In genomic region chr13:87361216-87361615, GRCh38 we compare ENCODE assay signal across 21 cellular contexts.
"Had no signal": no experiment of that assay in that cellular context is flagged by ENCODE, and none has a peak within 500 bp of the region (broad histone marks: within the 10 kb centered on the region; RNA-seq: fewer than 3 reads in every experiment).

No MANE protein-coding gene starts in this region.

- ATAC-seq: stimulated activated effector memory CD8-positive, alpha-beta T cell treated with anti-CD3 and anti-CD28 coated beads, Interleukin-12 subunit alpha, Interleukin-12 subunit beta, amount 100 ng/mL, for 72 hours; stimulated activated memory B cell treated with anti-CD40 and anti-IgM and Interleukin-4, amounts not matched to agents 10 μg/mL and 1 μg/mL and 100 μg/mL, for 72 hours; stimulated activated naive B cell treated with anti-CD40 and anti-IgM and Interleukin-4, amounts not matched to agents 10 μg/mL and 1 μg/mL and 100 μg/mL, for 72 hours; stimulated activated naive CD8-positive, alpha-beta T cell treated with anti-CD3 and anti-CD28 coated beads, Interleukin-15, amount 100 ng/mL, for 72 hours; stimulated activated naive CD8-positive, alpha-beta T cell treated with anti-CD3 and anti-CD28 coated beads, Interleukin-15, Interleukin-2, amounts not matched to agents 100 U/mL and 50 U/mL, for 24 hours; upper lobe of right lung had no signal

- DNase-seq: stimulated activated CD4-positive, alpha-beta T cell treated with anti-CD3 and anti-CD28 coated beads, Interleukin-2, amount 100 ng/mL, for 48 hours; stimulated activated CD4-positive, alpha-beta T cell treated with anti-CD3 and anti-CD28 coated beads, Interleukin-4, amount 100 ng/mL, for 1 hour; stimulated activated CD4-positive, alpha-beta T cell treated with anti-CD3 and anti-CD28 coated beads, Interleukin-4, amount 100 ng/mL, for 24 hours; stimulated activated CD4-positive, alpha-beta T cell treated with anti-CD3 and anti-CD28 coated beads, Interleukin-4, amount 100 ng/mL, for 4 hours; stimulated activated CD8-positive, alpha-beta memory T cell treated with anti-CD3 and anti-CD28 coated beads, Interleukin-4, amount 100 ng/mL, for 48 hours; stimulated activated naive B cell treated with anti-CD40 and anti-IgM and Interleukin-4, amounts not matched to agents 10 μg/mL and 1 μg/mL and 100 μg/mL, for 72 hours; stimulated activated naive CD4-positive, alpha-beta T cell; stimulated activated naive CD4-positive, alpha-beta T cell treated with Interleukin-2 at 50 U/mL for 16 hours; stimulated activated naive CD8-positive, alpha-beta T cell treated with anti-CD3 and anti-CD28 coated beads, Interleukin-15, amount 100 ng/mL, for 72 hours; stimulated activated naive CD8-positive, alpha-beta T cell treated with anti-CD3 and anti-CD28 coated beads, Interleukin-15, Interleukin-2, amounts not matched to agents 100 U/mL and 50 U/mL, for 24 hours; stomach; substantia nigra; testis; thyroid gland; tibial artery; transverse colon; trophoblast cell; upper lobe of right lung; uterus had no signal
